Comparison of ENCODE assay signal across 13 cellular contexts in genomic region chr16:56551796-56552738, GRCh38. TPM values are rescaled to one million over a fixed set of nuclear protein-coding genes. Genes with fewer than 3 reads are reported as not detected.
DNase-seq lines count a peak whose midpoint lies in the region; TF ChIP-seq lines count a peak whose summit lies in the region.
"Had no signal": no experiment of that assay in that cellular context is flagged by ENCODE, and none has a peak within 500 bp of the region (broad histone marks: within the 10 kb centered on the region; RNA-seq: fewer than 3 reads in every experiment).

No MANE protein-coding gene starts in this region.

- 42% methylated on average over 11 of the region's 11 CpGs for WGBS in mammary epithelial cell (ENCODE audit: low coverage, missing lambda C conversion rate)
- 29 to 58% methylated on average over 4 to 11 of the region's 11 CpGs for WGBS in transverse colon (ENCODE audit: low coverage in 1 of 2), 2 donors

- H3K79me2 ChIP-seq in mammary epithelial cell (ENCODE audit: insufficient read depth, low read length) = no peaks in the 10 kb centered on the region

- H2AFZ ChIP-seq in mammary epithelial cell (ENCODE audit: low read depth, low read length) = peak overlapping the region; percentile 63

- POLR2A ChIA-PET in A673 (lab: Charles Lee; ENCODE audit: low non-redundant PET) = no interaction called here

- in situ Hi-C loops in mammary epithelial cell (cut with MboI; ENCODE audit: low sequenced_read_pairs in 2 of 2) = no loop called here
- in situ Hi-C loops in transverse colon (cut with MboI; ENCODE audit: low pct_ligation_motif_present in 1 of 4, low pct_unique_long_range_greater_than_20kb in 1 of 4, low sequenced_read_pairs in 3 of 4) = no loop called here

- CTCF ChIA-PET in mammary epithelial cell (lab: Charles Lee; ENCODE audit: low non-redundant PET) = no interaction called here
- CTCF ChIA-PET in A673 (lab: Charles Lee) = no interaction called here

- no peak overlapping the region for H3K27ac Mint-ChIP-seq in activated T-helper 2 cell treated with anti-CD3 and anti-CD28 coated beads, Interferon-gamma antibody, Interleukin-2, Interleukin-4, amounts not matched to agents 10 μg/mL and 5 μg/mL and 100 μg/mL, durations not matched to agents 14 hours and 24 hours and 36 hours
- H3K27ac Mint-ChIP-seq: activated naive CD8-positive, alpha-beta T cell treated with anti-CD3 and anti-CD28 coated beads, Interleukin-2, amount 50 U/mL, for 24 hours; mesothelial cell of epicardium had no signal

- no peak overlapping the region for H3K4me2 ChIP-seq in mammary epithelial cell (ENCODE audit: insufficient read depth, low read depth, low read length)

- H3K27me3 ChIP-seq in mammary epithelial cell (ENCODE audit: insufficient read depth, low read length) (no peaks in the 10 kb centered on the region), transverse colon (no peaks in the 10 kb centered on the region), A673 (replicated peaks; ENCODE audit: insufficient read depth, low read depth, low read length, poor library complexity) (peaks cover 23% of the 10 kb centered on the region)

- H3K27ac ChIP-seq in mammary epithelial cell (ENCODE audit: insufficient read depth, low read depth, low read length) = no peak overlapping the region
- no peak overlapping the region for H3K27ac ChIP-seq in transverse colon
- H3K27ac ChIP-seq in A673 (ENCODE audit: low read depth, low read length, poor library complexity, severe bottlenecking) = no peak overlapping the region
- H3K27ac ChIP-seq: thoracic aorta had no signal

- H3K4me1 Mint-ChIP-seq in activated T-helper 2 cell treated with anti-CD3 and anti-CD28 coated beads, Interferon-gamma antibody, Interleukin-2, Interleukin-4, amounts not matched to agents 10 μg/mL and 5 μg/mL and 100 μg/mL, durations not matched to agents 14 hours and 24 hours and 36 hours (ENCODE audit: low read depth) = peaks cover 12% of the 10 kb centered on the region

- H3K27me3 Mint-ChIP-seq in activated T-helper 2 cell treated with anti-CD3 and anti-CD28 coated beads, Interferon-gamma antibody, Interleukin-2, Interleukin-4, amounts not matched to agents 10 μg/mL and 5 μg/mL and 100 μg/mL, durations not matched to agents 14 hours and 24 hours and 36 hours (ENCODE audit: low read depth) = peaks cover 15% of the 10 kb centered on the region

- H3K9me3 Mint-ChIP-seq in activated T-helper 2 cell treated with anti-CD3 and anti-CD28 coated beads, Interferon-gamma antibody, Interleukin-2, Interleukin-4, amounts not matched to agents 10 μg/mL and 5 μg/mL and 100 μg/mL, durations not matched to agents 14 hours and 24 hours and 36 hours = no peaks in the 10 kb centered on the region
- H3K9me3 Mint-ChIP-seq: activated naive CD8-positive, alpha-beta T cell treated with anti-CD3 and anti-CD28 coated beads, Interleukin-2, amount 50 U/mL, for 24 hours; mesothelial cell of epicardium had no signal

- TF ChIP-seq EP300 in transverse colon (IDR thresholded peaks at IDR 0.05; ENCODE audit: low read depth) = no peak

- no peak for TF ChIP-seq POLR2A in transverse colon (IDR thresholded peaks at IDR 0.05)

- H4K20me1 ChIP-seq in mammary epithelial cell (ENCODE audit: insufficient read depth, low read length) = no peaks in the 10 kb centered on the region

- peaks cover 27% of the 10 kb centered on the region for H3K4me1 ChIP-seq in mammary epithelial cell (ENCODE audit: insufficient read depth, low read length)
- H3K4me1 ChIP-seq in transverse colon = peaks cover 0 to 10% (median 2%) of the 10 kb centered on the region in 4 donors
- no peaks in the 10 kb centered on the region for H3K4me1 ChIP-seq in A673 (ENCODE audit: insufficient read depth, low read length, poor library complexity, severe bottlenecking)

- dilution Hi-C loops in mammary epithelial cell (cut with HindIII; ENCODE audit: low sequenced_read_pairs) = no loop called here

- peak; percentile 17 for DNase-seq in DMS 273 (lab: John Stamatoyannopoulos, UW; ENCODE audit: unreplicated experiment)
- no peak for DNase-seq in DMS 273 treated with DMSO at 0.1 percent for 48 hours (lab: John Stamatoyannopoulos, UW)
- no peak for DNase-seq in mammary epithelial cell
- DNase-seq in medulla oblongata (ENCODE audit: extremely low spot score) = peak; percentile 86
- DNase-seq in transverse colon = peak; percentile 22
- no peak for DNase-seq in A673 (ENCODE audit: low spot score)
- DNase-seq in NCI-H82 (lab: John Stamatoyannopoulos, UW) = no peak
- no peak for DNase-seq in activated T-helper 2 cell treated with anti-CD3 and anti-CD28 coated beads, Interferon-gamma antibody, Interleukin-2, Interleukin-4, amounts not matched to agents 10 μg/mL and 5 μg/mL and 100 μg/mL, durations not matched to agents 14 hours and 24 hours and 36 hours (ENCODE audit: low spot score)
- DNase-seq: 8988T; activated CD4-positive, CD25-positive, alpha-beta regulatory T cell; activated naive CD8-positive, alpha-beta T cell treated with anti-CD3 and anti-CD28 coated beads, Interleukin-2, amount 50 U/mL, for 24 hours had no signal

- H3K9me3 ChIP-seq in mammary epithelial cell (replicated peaks; ENCODE audit: insufficient read depth, low read length) (no peaks in the 10 kb centered on the region), transverse colon (no peaks in the 10 kb centered on the region), A673 (ENCODE audit: low read depth, low read length, poor library complexity, severe bottlenecking) (no peaks in the 10 kb centered on the region)
- H3K9me3 ChIP-seq: thoracic aorta had no signal

- no peaks in the 10 kb centered on the region for H3K36me3 Mint-ChIP-seq in activated T-helper 2 cell treated with anti-CD3 and anti-CD28 coated beads, Interferon-gamma antibody, Interleukin-2, Interleukin-4, amounts not matched to agents 10 μg/mL and 5 μg/mL and 100 μg/mL, durations not matched to agents 14 hours and 24 hours and 36 hours (ENCODE audit: low read depth)
- H3K36me3 Mint-ChIP-seq: mesothelial cell of epicardium had no signal

- H3K9ac ChIP-seq in mammary epithelial cell (ENCODE audit: insufficient read depth, low read length) = no peak overlapping the region

- no peak overlapping the region for H3K4me3 ChIP-seq in mammary epithelial cell (replicated peaks in 1 of 3; ENCODE audit: insufficient read depth in 1 of 3, low read depth in 2 of 3, low read length in 3 of 3)
- no peak overlapping the region for H3K4me3 ChIP-seq in transverse colon
- no peak overlapping the region for H3K4me3 ChIP-seq in A673 (ENCODE audit: low read depth, low read length, poor library complexity, severe bottlenecking)
- H3K4me3 ChIP-seq: thoracic aorta had no signal

- BruUV-seq in mammary epithelial cell (replicated peaks; lab: Mats Ljungman, UMichigan) = no TSS peak
- BruUV-seq in A673 (replicated peaks; lab: Mats Ljungman, UMichigan) = no TSS peak

- intact Hi-C loops in mammary epithelial cell (cut with micrococcal nuclease) = no loop called here
- intact Hi-C loops in transverse colon (cut with DNase I; ENCODE audit: low total_unique reads) = no loop called here
- intact Hi-C loops in A673 (cut with micrococcal nuclease; ENCODE audit: unreplicated experiment) = no loop called here
- intact Hi-C loops in activated T-helper 2 cell treated with anti-CD3 and anti-CD28 coated beads, Interferon-gamma antibody, Interleukin-2, Interleukin-4, amounts not matched to agents 10 μg/mL and 5 μg/mL and 100 μg/mL, durations not matched to agents 14 hours and 24 hours and 36 hours (cut with micrococcal nuclease) = no loop called here

- no peak overlapping the region for H3K4me3 Mint-ChIP-seq in activated T-helper 2 cell treated with anti-CD3 and anti-CD28 coated beads, Interferon-gamma antibody, Interleukin-2, Interleukin-4, amounts not matched to agents 10 μg/mL and 5 μg/mL and 100 μg/mL, durations not matched to agents 14 hours and 24 hours and 36 hours (ENCODE audit: low read depth)
- H3K4me3 Mint-ChIP-seq: activated naive CD8-positive, alpha-beta T cell treated with anti-CD3 and anti-CD28 coated beads, Interleukin-2, amount 50 U/mL, for 24 hours; mesothelial cell of epicardium had no signal

- TF ChIP-seq CTCF in mammary epithelial cell (conservative IDR thresholded peaks at IDR 0.05 in 1 of 2, IDR thresholded peaks at IDR 0.05 in 1 of 2; ENCODE audit: extremely low read depth in 1 of 2, insufficient read depth in 1 of 2, low read depth in 1 of 2, low read length in 2 of 2) (no peak), transverse colon (IDR thresholded peaks at IDR 0.05) (no peak), A673 (conservative IDR thresholded peaks at IDR 0.05; ENCODE audit: low read depth, low read length) (no peak)

- H3K36me3 ChIP-seq in mammary epithelial cell (ENCODE audit: insufficient read depth, low read length) (no peaks in the 10 kb centered on the region), transverse colon (no peaks in the 10 kb centered on the region), A673 (ENCODE audit: insufficient read depth, low read length, poor library complexity, severe bottlenecking) (no peaks in the 10 kb centered on the region)
- H3K36me3 ChIP-seq: thoracic aorta had no signal

RNA-seq across cellular contexts. Expression of gene MT4, which starts 12.8 kb away (rescaled TPM):
- not detected for total RNA-seq in mammary epithelial cell
- not detected for polyA plus RNA-seq in mammary epithelial cell
- not detected for polyA minus RNA-seq in mammary epithelial cell
- total RNA-seq in transverse colon = 10 to 100 TPM in 1 of 4 donors, not detected in 3; 95.4 TPM
- not detected in 2 replicates for total RNA-seq in A673 (2021)
- total RNA-seq in activated T-helper 2 cell treated with anti-CD3 and anti-CD28 coated beads, Interferon-gamma antibody, Interleukin-2, Interleukin-4, amounts not matched to agents 10 μg/mL and 5 μg/mL and 100 μg/mL, durations not matched to agents 14 hours and 24 hours and 36 hours = not detected in 2 replicates
- total RNA-seq: mesothelial cell of epicardium, thoracic aorta had no signal

RNA-seq across cellular contexts. Expression of gene BBS2, which starts 32.2 kb away (rescaled TPM):
- total RNA-seq in mammary epithelial cell (10 to 100 TPM; 46.5 to 60.0 TPM), transverse colon (100 to 1,000 TPM in 1 of 4 donors, 10 to 100 TPM in 3; 38.7 to 171 (median 41.2) TPM), A673 (2021) (19.4 and 22.1 TPM in 2 replicates)
- 39.3 TPM for polyA plus RNA-seq in mammary epithelial cell
- polyA minus RNA-seq in mammary epithelial cell = 130 TPM
- total RNA-seq in activated T-helper 2 cell treated with anti-CD3 and anti-CD28 coated beads, Interferon-gamma antibody, Interleukin-2, Interleukin-4, amounts not matched to agents 10 μg/mL and 5 μg/mL and 100 μg/mL, durations not matched to agents 14 hours and 24 hours and 36 hours = 11.3 and 18.0 TPM in 2 replicates

RNA-seq across cellular contexts. Expression of gene MT3, which starts 37.3 kb away (rescaled TPM):
- total RNA-seq in mammary epithelial cell (not detected), transverse colon (1 to 10 TPM in 1 of 4 donors, not detected in 3; 4.2 TPM), A673 (2021) (not detected in 2 replicates)
- polyA plus RNA-seq in mammary epithelial cell = not detected
- polyA minus RNA-seq in mammary epithelial cell = not detected
- 7.5 and 7.9 TPM in 2 replicates for total RNA-seq in activated T-helper 2 cell treated with anti-CD3 and anti-CD28 coated beads, Interferon-gamma antibody, Interleukin-2, Interleukin-4, amounts not matched to agents 10 μg/mL and 5 μg/mL and 100 μg/mL, durations not matched to agents 14 hours and 24 hours and 36 hours
- total RNA-seq: mesothelial cell of epicardium, thoracic aorta had no signal

RNA-seq across cellular contexts. Expression of gene MT2A, which starts 56.3 kb away (rescaled TPM):
- total RNA-seq in mammary epithelial cell (1,000 to 10,000 TPM in 1 of 2 donors, 100 to 1,000 TPM in 1; 295 to 3,844 TPM), transverse colon (100 to 1,000 TPM in 2 of 4 donors, 10 to 100 TPM in 2; 68.8 to 459 (median 89.3) TPM), A673 (2021) (81.8 and 218 TPM in 2 replicates)
- 2,263 TPM for polyA plus RNA-seq in mammary epithelial cell
- polyA minus RNA-seq in mammary epithelial cell = 3,641 TPM
- total RNA-seq in activated T-helper 2 cell treated with anti-CD3 and anti-CD28 coated beads, Interferon-gamma antibody, Interleukin-2, Interleukin-4, amounts not matched to agents 10 μg/mL and 5 μg/mL and 100 μg/mL, durations not matched to agents 14 hours and 24 hours and 36 hours = 827 and 878 TPM in 2 replicates

Comparison
In these comparisons a context has a peak if more than half of its experiments do, and no peak if none do; other contexts are left out.
1. DNase-seq: peak in DMS 273 (single experiment), medulla oblongata (single experiment) and transverse colon (single experiment); none in DMS 273 treated with DMSO at 0.1 percent for 48 hours (single experiment), mammary epithelial cell (single experiment), A673 (single experiment), NCI-H82 (single experiment) and activated T-helper 2 cell treated with anti-CD3 and anti-CD28 coated beads, Interferon-gamma antibody, Interleukin-2, Interleukin-4, amounts not matched to agents 10 μg/mL and 5 μg/mL and 100 μg/mL, durations not matched to agents 14 hours and 24 hours and 36 hours (single experiment).